Comparison of ENCODE assay signal across 15 cellular contexts in the genomic region with DNA sequence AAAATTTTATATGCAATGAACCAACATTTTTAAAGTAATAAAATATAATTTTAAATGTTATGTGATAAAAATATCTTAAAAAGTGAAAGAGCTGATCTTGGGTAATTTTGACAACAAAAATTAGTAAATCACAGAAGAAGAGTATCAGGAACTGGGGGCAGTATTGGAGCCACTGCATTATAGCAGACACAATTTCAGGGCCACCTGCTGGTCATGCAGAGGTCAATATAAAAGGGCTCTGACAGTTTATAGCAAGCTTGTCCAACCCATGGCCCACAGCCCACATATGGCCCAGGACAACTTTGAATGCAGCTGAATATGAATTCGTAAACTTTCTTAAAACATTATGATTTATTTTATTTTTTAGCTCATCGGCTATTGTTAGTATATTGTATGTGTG. TPM values are rescaled to one million over a fixed set of nuclear protein-coding genes. Genes with fewer than 3 reads are reported as not detected.
DNase-seq lines count a peak whose midpoint lies in the region; ATAC-seq and TF ChIP-seq lines count a peak whose summit lies in the region.
"Had no signal": no experiment of that assay in that cellular context is flagged by ENCODE, and none has a peak within 500 bp of the region (broad histone marks: within the 10 kb centered on the region; RNA-seq: fewer than 3 reads in every experiment).

No MANE protein-coding gene starts in this region.

- CTCF ChIA-PET in RWPE1 (lab: Yijun Ruan, JAX): interaction anchor here (0.6 to 1.4 kb wide), 2 partner anchors 120 to 163 kb away, joined by 4 to 6 read pairs; no protein-coding TSS in a partner anchor

- H3K4me1 Mint-ChIP-seq in glutamatergic neuron (ENCODE audit: low read depth, unreplicated experiment): no peaks in the 10 kb centered on the region

- no peaks in the 10 kb centered on the region for H3K4me1 ChIP-seq in transverse colon
- H3K4me1 ChIP-seq: gastrocnemius medialis, parathyroid adenoma, suprapubic skin had no signal

- no peaks in the 10 kb centered on the region for H3K36me3 ChIP-seq in transverse colon
- H3K36me3 ChIP-seq: gastrocnemius medialis, suprapubic skin had no signal

- WGBS in transverse colon (ENCODE audit: low coverage in 1 of 2), 2 donors: 85 to 89% methylated on average over 2 of the region's 2 CpGs

- no peak for TF ChIP-seq EP300 in transverse colon (IDR thresholded peaks at IDR 0.05; ENCODE audit: low read depth)

- intact Hi-C loops in transverse colon (cut with DNase I; ENCODE audit: low total_unique reads): no loop called here

- POLR2A ChIA-PET in RWPE1 (lab: Yijun Ruan, JAX; ENCODE audit: low non-redundant PET): no interaction called here

- peak; percentile 63 for ATAC-seq in GM21576 (IDR thresholded peaks at IDR 0.05; ENCODE audit: unreplicated experiment)
- ATAC-seq: gastrocnemius medialis had no signal

- H3K4me3 ChIP-seq in transverse colon: no peak overlapping the region
- H3K4me3 ChIP-seq: gastrocnemius medialis, suprapubic skin had no signal

- no peaks in the 10 kb centered on the region for H3K36me3 Mint-ChIP-seq in glutamatergic neuron (ENCODE audit: unreplicated experiment)

- H3K27ac ChIP-seq in RWPE1: no peak overlapping the region
- H3K27ac ChIP-seq in transverse colon: no peak overlapping the region
- H3K27ac ChIP-seq: gastrocnemius medialis, parathyroid adenoma, suprapubic skin had no signal

- in situ Hi-C loops in transverse colon (cut with MboI; ENCODE audit: low pct_ligation_motif_present in 1 of 4, low pct_unique_long_range_greater_than_20kb in 1 of 4, low sequenced_read_pairs in 3 of 4): no loop called here

- no peak overlapping the region for H3K27ac Mint-ChIP-seq in glutamatergic neuron (ENCODE audit: unreplicated experiment)

- no peaks in the 10 kb centered on the region for H3K27me3 ChIP-seq in transverse colon

- TF ChIP-seq POLR2A in transverse colon (IDR thresholded peaks at IDR 0.05): no peak

- DNase-seq in NCI-H69 (lab: John Stamatoyannopoulos, UW) (peak; percentile 2), glutamatergic neuron (no peak), NCI-H128 (lab: John Stamatoyannopoulos, UW; ENCODE audit: unreplicated experiment) (no peak), RWPE1 (ENCODE audit: low spot score) (no peak), NOMO-1 (lab: John Stamatoyannopoulos, UW; ENCODE audit: unreplicated experiment in 2 of 2) (no peak), transverse colon (no peak)
- DNase-seq: activated CD4-positive, alpha-beta T cell treated with anti-CD3 and anti-CD28 coated beads, Interleukin-2, amount 50 U/mL, for 1 hour; activated naive CD4-positive, alpha-beta T cell treated with anti-CD3 and anti-CD28 coated beads, Interleukin-2, amount 50 U/mL, for 16 hours; gastrocnemius medialis; NCI-H2227 treated with DMSO at 0.1 percent for 48 hours; stimulated activated CD4-positive, alpha-beta T cell treated with anti-CD3 and anti-CD28 coated beads, Interleukin-4, amount 100 ng/mL, for 24 hours had no signal

- TF ChIP-seq CTCF in GM12872 (IDR thresholded peaks at IDR 0.05; ENCODE audit: insufficient read depth, low read depth, low read length): peak; percentile 43; the same call in 2 of the 3 replicates
- peak; percentile 12 for TF ChIP-seq CTCF in glutamatergic neuron (IDR thresholded peaks at IDR 0.05; ENCODE audit: partially characterized antibody, unreplicated experiment)
- no peak for TF ChIP-seq CTCF in RWPE1 (conservative IDR thresholded peaks at IDR 0.05; ENCODE audit: low read depth)
- TF ChIP-seq CTCF in transverse colon (IDR thresholded peaks at IDR 0.05): no peak

- peaks cover 8% of the 10 kb centered on the region for H3K27me3 Mint-ChIP-seq in glutamatergic neuron (ENCODE audit: unreplicated experiment)

- no peaks in the 10 kb centered on the region for H3K9me3 ChIP-seq in transverse colon
- H3K9me3 ChIP-seq: gastrocnemius medialis, suprapubic skin had no signal

- peaks cover 1% of the 10 kb centered on the region for H3K9me3 Mint-ChIP-seq in glutamatergic neuron (ENCODE audit: unreplicated experiment)

- no peak overlapping the region for H3K4me3 Mint-ChIP-seq in glutamatergic neuron (ENCODE audit: unreplicated experiment)

RNA-seq across cellular contexts. Expression of gene LEF1, which starts 13.0 kb away (rescaled TPM):
- total RNA-seq in glutamatergic neuron (ENCODE audit: unreplicated experiment) (0.98 TPM), transverse colon (10 to 100 TPM in 1 of 4 donors, 1 to 10 TPM in 3; 1.4 to 29.2 (median 8.7) TPM)

Comparison
In these comparisons a context has a peak if more than half of its experiments do, and no peak if none do; other contexts are left out.
1. CTCF ChIP-seq: peak in GM12872 (single experiment) and glutamatergic neuron (single experiment); none in RWPE1 (single experiment) and transverse colon (0 of 5).